ENCODE assay signal across 11 cellular contexts in genomic region chr19:1015782-1016646, GRCh38. TPM values are rescaled to one million over a fixed set of nuclear protein-coding genes. Genes with fewer than 3 reads are reported as not detected.
DNase-seq lines count a peak whose midpoint lies in the region; ATAC-seq, FAIRE-seq and TF ChIP-seq lines count a peak whose summit lies in the region.
"Had no signal": no experiment of that assay in that cellular context is flagged by ENCODE, and none has a peak within 500 bp of the region (broad histone marks: within the 10 kb centered on the region; RNA-seq: fewer than 3 reads in every experiment).

No MANE protein-coding gene starts in this region.

- TF ChIP-seq RAD21 in GM12878 (IDR thresholded peaks at IDR 0.05; ENCODE audit: insufficient read depth, low read depth, low read length), result no peak

- no peak for TF ChIP-seq CTCF in GM12878 (IDR thresholded peaks at IDR 0.05 in 2 of 3, conservative IDR thresholded peaks at IDR 0.05 in 1 of 3; ENCODE audit: control insufficient read depth in 2 of 3, extremely low read depth in 1 of 3, insufficient read depth in 1 of 3, low read depth in 3 of 3, low read length in 3 of 3)
- TF ChIP-seq CTCF in lung (IDR thresholded peaks at IDR 0.05; ENCODE audit: control extremely low read depth, extremely low read depth), result no peak
- no peak for TF ChIP-seq CTCF in thoracic aorta (IDR thresholded peaks at IDR 0.05)
- TF ChIP-seq CTCF in prostate gland (IDR thresholded peaks at IDR 0.05), result no peak

- WGBS in GM12878 (ENCODE audit: insufficient coverage, insufficient replicate concordance, low lambda C conversion rate, missing lambda C conversion rate), result 68% methylated on average over 23 of the region's 31 CpGs
- WGBS in lung, 2 donors, result 73 to 81% methylated on average over 31 of the region's 31 CpGs
- WGBS in prostate gland, result 65% methylated on average over 31 of the region's 31 CpGs

- peak; percentile 14; the same call in 1 of the 2 replicates for TF ChIP-seq POLR2A in GM12878 (IDR thresholded peaks at IDR 0.05; ENCODE audit: low read depth, low read length)
- no peak for TF ChIP-seq POLR2A in prostate gland (IDR thresholded peaks at IDR 0.05)

- 0 out of 2 replicates have a peak overlapping the region, but pooled peaks have one; percentile 9 for H3K27ac ChIP-seq in GM12878 (ENCODE audit: control insufficient read depth, insufficient read depth)
- peak overlapping the region; percentile 46 to 55 for H3K27ac ChIP-seq in lung (ENCODE audit: low read depth in 1 of 2, low read length in 1 of 2)
- no peak overlapping the region for H3K27ac ChIP-seq in thoracic aorta
- H3K27ac ChIP-seq in prostate gland, result no peak overlapping the region

- H3K36me3 ChIP-seq in GM12878 (ENCODE audit: control insufficient read depth in 2 of 2, insufficient read depth in 2 of 2, low read length in 1 of 2) (peaks cover 3 to 26% of the 10 kb centered on the region in 2 experiments; a peak in 2 of 4 replicates), lung (ENCODE audit: control insufficient read depth in 2 of 2, insufficient read depth in 2 of 2, low read length in 2 of 2) (peaks cover 12 to 49% of the 10 kb centered on the region in 2 donors), thoracic aorta (peaks cover 31% of the 10 kb centered on the region), prostate gland (peaks cover 6 to 13% of the 10 kb centered on the region in 2 donors)

- no peak for FAIRE-seq in GM12878 (lab: Jason Lieb, UNC)

- peak overlapping the region; percentile 28 for H3K27ac Mint-ChIP-seq in activated naive CD8-positive, alpha-beta T cell
- H3K27ac Mint-ChIP-seq in activated naive CD8-positive, alpha-beta T cell treated with anti-CD3 and anti-CD28 coated beads, Interleukin-2, amount 50 U/mL, for 24 hours, result no peak overlapping the region
- no peak overlapping the region for H3K27ac Mint-ChIP-seq in activated T-helper 1 cell treated with anti-CD3 and anti-CD28 coated beads, Interleukin-12 subunit alpha, Interleukin-12 subunit beta, Interleukin-2, Interleukin-4 antibody, amounts not matched to agents 30 ng/mL and 10 ng/mL and 1 ng/mL, durations not matched to agents 14 hours and 24 hours and 36 hours

- H3K4me3 ChIP-seq in GM12878 (0 out of 2 replicates have a peak overlapping the region, but pooled peaks have one; percentile 50), lung (no peak overlapping the region), thoracic aorta (peak overlapping the region; percentile 11), prostate gland (no peak overlapping the region)
- H3K4me3 ChIP-seq: tibial artery had no signal

- H3K27me3 Mint-ChIP-seq in activated naive CD8-positive, alpha-beta T cell, result no peaks in the 10 kb centered on the region
- no peaks in the 10 kb centered on the region for H3K27me3 Mint-ChIP-seq in activated naive CD8-positive, alpha-beta T cell treated with anti-CD3 and anti-CD28 coated beads, Interleukin-2, amount 50 U/mL, for 24 hours
- no peaks in the 10 kb centered on the region for H3K27me3 Mint-ChIP-seq in activated T-helper 1 cell treated with anti-CD3 and anti-CD28 coated beads, Interleukin-12 subunit alpha, Interleukin-12 subunit beta, Interleukin-2, Interleukin-4 antibody, amounts not matched to agents 30 ng/mL and 10 ng/mL and 1 ng/mL, durations not matched to agents 14 hours and 24 hours and 36 hours (ENCODE audit: insufficient read depth)

- peaks cover 66% of the 10 kb centered on the region for H3K79me2 ChIP-seq in GM12878 (ENCODE audit: control insufficient read depth, insufficient read depth, low read length)

- H3K4me2 ChIP-seq in GM12878 (ENCODE audit: control insufficient read depth, insufficient read depth), result peak overlapping the region; percentile 68

- H3K4me1 ChIP-seq in GM12878 (ENCODE audit: control insufficient read depth, insufficient read depth, low read length) (peaks cover 32% of the 10 kb centered on the region), lung (ENCODE audit: control insufficient read depth in 2 of 2, insufficient read depth in 2 of 2, low read length in 2 of 2) (peaks cover 6 to 37% of the 10 kb centered on the region in 2 donors), thoracic aorta (ENCODE audit: control insufficient read depth in 1 of 2, low read depth in 2 of 2) (peaks cover 43 to 49% of the 10 kb centered on the region in 2 donors), prostate gland (replicated peaks) (peaks cover 40% of the 10 kb centered on the region)

- no peaks in the 10 kb centered on the region for H3K9me3 ChIP-seq in GM12878 (replicated peaks; ENCODE audit: control insufficient read depth, insufficient read depth, low read length)
- no peaks in the 10 kb centered on the region for H3K9me3 ChIP-seq in lung (ENCODE audit: control insufficient read depth in 2 of 2, insufficient read depth in 1 of 2, low read length in 1 of 2)
- no peaks in the 10 kb centered on the region for H3K9me3 ChIP-seq in thoracic aorta
- H3K9me3 ChIP-seq in prostate gland, result no peaks in the 10 kb centered on the region
- H3K9me3 ChIP-seq: tibial artery had no signal

- H3K9ac ChIP-seq in GM12878 (ENCODE audit: control insufficient read depth, insufficient read depth, low read length), result no peak overlapping the region; the same call in 1 of the 2 replicates

- DNase-seq in activated naive CD8-positive, alpha-beta T cell treated with anti-CD3 and anti-CD28 coated beads, Interleukin-2, amount 50 U/mL, for 24 hours, result no peak
- DNase-seq in GM12878 (ENCODE audit: low read depth, low spot score) (no peak), lung (ENCODE audit: low spot score) (no peak), thoracic aorta (ENCODE audit: low spot score) (no peak), prostate gland (ENCODE audit: low spot score) (no peak), DMS114 treated with DMSO at 0.1 percent for 48 hours (lab: John Stamatoyannopoulos, UW; ENCODE audit: unreplicated experiment) (no peak)
- no peak for DNase-seq in activated T-helper 1 cell treated with anti-CD3 and anti-CD28 coated beads, Interleukin-12 subunit alpha, Interleukin-12 subunit beta, Interleukin-2, Interleukin-4 antibody, amounts not matched to agents 30 ng/mL and 10 ng/mL and 1 ng/mL, durations not matched to agents 14 hours and 24 hours and 36 hours (ENCODE audit: low spot score)
- DNase-seq: central memory CD4-positive, alpha-beta T cell; NCI-H2107; tibial artery had no signal

- intact Hi-C loops in GM12878 (cut with micrococcal nuclease; ENCODE audit: unreplicated experiment) (no loop called here), prostate gland (cut with DNase I) (no loop called here)
- intact Hi-C loops in activated T-helper 1 cell treated with anti-CD3 and anti-CD28 coated beads, Interleukin-12 subunit alpha, Interleukin-12 subunit beta, Interleukin-2, Interleukin-4 antibody, amounts not matched to agents 30 ng/mL and 10 ng/mL and 1 ng/mL, durations not matched to agents 14 hours and 24 hours and 36 hours (cut with micrococcal nuclease), result no loop called here

- in situ Hi-C loops in GM12878 (cut with MboI), result no loop called here

- H3K27me3 ChIP-seq in GM12878 (replicated peaks in 1 of 2; ENCODE audit: control insufficient read depth in 2 of 2, insufficient read depth in 2 of 2, low read length in 1 of 2) (no peaks in the 10 kb centered on the region), lung (ENCODE audit: control insufficient read depth, insufficient read depth) (no peaks in the 10 kb centered on the region), thoracic aorta (replicated peaks; ENCODE audit: insufficient read depth) (no peaks in the 10 kb centered on the region), prostate gland (replicated peaks; ENCODE audit: insufficient read depth) (no peaks in the 10 kb centered on the region)
- H3K27me3 ChIP-seq: tibial artery had no signal

- SMC1A ChIA-PET in GM12878 (lab: Charles Lee; ENCODE audit: uncharacterized antibody, unreplicated experiment), result no interaction called here

- RAD21 ChIA-PET in GM12878 (lab: Charles Lee; ENCODE audit: unreplicated experiment), result no interaction called here

- H2AFZ ChIP-seq in GM12878 (ENCODE audit: control insufficient read depth, low read depth, low read length), result no peak overlapping the region

- peaks cover 6% of the 10 kb centered on the region; the same call in 1 of the 2 replicates for H4K20me1 ChIP-seq in GM12878 (ENCODE audit: control insufficient read depth, insufficient read depth)

- no peak for ATAC-seq in activated naive CD8-positive, alpha-beta T cell treated with anti-CD3 and anti-CD28 coated beads, Interleukin-2, amount 50 U/mL, for 24 hours
- ATAC-seq in GM12878 (peak; percentile 15; the same call in 2 of the 3 replicates), lung (ENCODE audit: insufficient read depth, low FRiP score) (no peak), thoracic aorta (ENCODE audit: insufficient number of reproducible peaks, low FRiP score, low read depth) (no peak)

- H3K4me1 Mint-ChIP-seq in activated naive CD8-positive, alpha-beta T cell (ENCODE audit: low read depth), result peaks cover 31% of the 10 kb centered on the region
- peaks cover 35% of the 10 kb centered on the region for H3K4me1 Mint-ChIP-seq in activated naive CD8-positive, alpha-beta T cell treated with anti-CD3 and anti-CD28 coated beads, Interleukin-2, amount 50 U/mL, for 24 hours
- H3K4me1 Mint-ChIP-seq in activated T-helper 1 cell treated with anti-CD3 and anti-CD28 coated beads, Interleukin-12 subunit alpha, Interleukin-12 subunit beta, Interleukin-2, Interleukin-4 antibody, amounts not matched to agents 30 ng/mL and 10 ng/mL and 1 ng/mL, durations not matched to agents 14 hours and 24 hours and 36 hours (ENCODE audit: low read depth), result peaks cover 20% of the 10 kb centered on the region

- no peaks in the 10 kb centered on the region for H3K36me3 Mint-ChIP-seq in activated naive CD8-positive, alpha-beta T cell
- peaks cover 4% of the 10 kb centered on the region for H3K36me3 Mint-ChIP-seq in activated naive CD8-positive, alpha-beta T cell treated with anti-CD3 and anti-CD28 coated beads, Interleukin-2, amount 50 U/mL, for 24 hours (ENCODE audit: low read depth)
- H3K36me3 Mint-ChIP-seq in activated T-helper 1 cell treated with anti-CD3 and anti-CD28 coated beads, Interleukin-12 subunit alpha, Interleukin-12 subunit beta, Interleukin-2, Interleukin-4 antibody, amounts not matched to agents 30 ng/mL and 10 ng/mL and 1 ng/mL, durations not matched to agents 14 hours and 24 hours and 36 hours (ENCODE audit: low read depth), result peaks cover 6% of the 10 kb centered on the region

- H3K4me3 Mint-ChIP-seq in activated naive CD8-positive, alpha-beta T cell, result peak overlapping the region; percentile 17
- no peak overlapping the region for H3K4me3 Mint-ChIP-seq in activated naive CD8-positive, alpha-beta T cell treated with anti-CD3 and anti-CD28 coated beads, Interleukin-2, amount 50 U/mL, for 24 hours
- H3K4me3 Mint-ChIP-seq in activated T-helper 1 cell treated with anti-CD3 and anti-CD28 coated beads, Interleukin-12 subunit alpha, Interleukin-12 subunit beta, Interleukin-2, Interleukin-4 antibody, amounts not matched to agents 30 ng/mL and 10 ng/mL and 1 ng/mL, durations not matched to agents 14 hours and 24 hours and 36 hours, result no peak overlapping the region

- BruUV-seq in GM12878 (replicated peaks; lab: Mats Ljungman, UMichigan), result no TSS peak

- CTCF ChIA-PET in GM12878 (lab: Yijun Ruan, JAX), result interaction anchor here (0.7 to 0.9 kb wide), 2 partner anchors 10 to 12 kb away, joined by 3 read pairs; partner anchors contain the start of gene CNN2

- POLR2A ChIA-PET in GM12878 (lab: Charles Lee), result interaction anchor here (0.8 to 1.5 kb wide), 2 partner anchors 10 to 124 kb away, joined by 4 to 7 read pairs; partner anchors contain the start of gene CNN2

- no peaks in the 10 kb centered on the region for H3K9me3 Mint-ChIP-seq in activated naive CD8-positive, alpha-beta T cell (ENCODE audit: low read depth)
- no peaks in the 10 kb centered on the region for H3K9me3 Mint-ChIP-seq in activated naive CD8-positive, alpha-beta T cell treated with anti-CD3 and anti-CD28 coated beads, Interleukin-2, amount 50 U/mL, for 24 hours
- H3K9me3 Mint-ChIP-seq in activated T-helper 1 cell treated with anti-CD3 and anti-CD28 coated beads, Interleukin-12 subunit alpha, Interleukin-12 subunit beta, Interleukin-2, Interleukin-4 antibody, amounts not matched to agents 30 ng/mL and 10 ng/mL and 1 ng/mL, durations not matched to agents 14 hours and 24 hours and 36 hours, result no peaks in the 10 kb centered on the region

- TF ChIP-seq EP300 in GM12878 (IDR thresholded peaks at IDR 0.05; ENCODE audit: borderline replicate concordance in 1 of 2, control insufficient read depth in 1 of 2, low read depth in 2 of 2, low read length in 2 of 2), result no peak

RNA-seq across cellular contexts. Expression of gene TMEM259, which starts 4.9 kb away (rescaled TPM):
- total RNA-seq in GM12878 (2013; cell fraction: nucleolus; rRNA removed), result 180 and 203 TPM in 2 replicates
- 120 and 143 TPM in 2 replicates for total RNA-seq in GM12878 (2014; rRNA removed)
- 28.6 and 32.3 TPM in 2 replicates for total RNA-seq in GM12878 (2014; rRNA removed; fragmentation: Illumina TruSeq; extraction: Trizol)
- total RNA-seq in GM12878 (2021), result 144 and 155 TPM in 2 replicates
- polyA plus RNA-seq in GM12878 (2011; ENCODE audit: low read depth), result 27.3 TPM
- polyA plus RNA-seq in GM12878 (2011; rRNA removed), result 35.7 and 77.7 TPM in 2 replicates
- 90.0 and 162 TPM in 2 replicates for polyA plus RNA-seq in GM12878 (2011; cell fraction: cytosol; rRNA removed)
- 970 and 990 TPM in 2 replicates for polyA plus RNA-seq in GM12878 (2011; cell fraction: nucleus; rRNA removed)
- 108 and 115 TPM in 2 replicates for polyA plus RNA-seq in GM12878 (2012)
- 10.5 and 33.2 TPM in 2 replicates for polyA plus RNA-seq in GM12878 (2014; fragmentation: Illumina TruSeq; extraction: Trizol)
- polyA plus RNA-seq in GM12878 (2014; fragmentation: Nextera tagmentation; extraction: Ambion mirVana), result under 1 TPM; 0.43 to 0.86 TPM
- polyA plus RNA-seq in GM12878 (2014; rRNA removed), result 184 and 247 TPM in 2 replicates
- polyA plus RNA-seq in GM12878 (2016; fragmentation: Nextera tagmentation; extraction: Ambion mirVana), result 10 to 100 TPM; 54.4 to 69.6 TPM
- 44.8 and 49.7 TPM in 2 replicates for polyA minus RNA-seq in GM12878 (2011; rRNA and poly(A)+ RNA removed)
- polyA minus RNA-seq in GM12878 (2011; cell fraction: cytosol; rRNA and poly(A)+ RNA removed), result 18.7 and 26.3 TPM in 2 replicates
- polyA minus RNA-seq in GM12878 (2011; cell fraction: nucleus; rRNA and poly(A)+ RNA removed), result 57.7 and 78.5 TPM in 2 replicates
- 100 to 1,000 TPM in 1 of 2 donors, 10 to 100 TPM in 1; 61.1 to 195 TPM for total RNA-seq in lung
- 100 to 1,000 TPM; 194 to 262 TPM for polyA plus RNA-seq in lung
- total RNA-seq in thoracic aorta, result 100 to 1,000 TPM; 183 to 267 TPM
- total RNA-seq in prostate gland, result 100 to 1,000 TPM; 216 to 377 TPM
- 162 and 170 TPM in 2 replicates for total RNA-seq in activated T-helper 1 cell treated with anti-CD3 and anti-CD28 coated beads, Interleukin-12 subunit alpha, Interleukin-12 subunit beta, Interleukin-2, Interleukin-4 antibody, amounts not matched to agents 30 ng/mL and 10 ng/mL and 1 ng/mL, durations not matched to agents 14 hours and 24 hours and 36 hours

RNA-seq across cellular contexts. Expression of gene RNU6-2, which starts 5.3 kb away (rescaled TPM):
- total RNA-seq in GM12878 (2013; cell fraction: nucleolus; rRNA removed), result not detected in 2 replicates
- total RNA-seq in GM12878 (2014; rRNA removed), result not detected in 2 replicates
- total RNA-seq in GM12878 (2014; rRNA removed; fragmentation: Illumina TruSeq; extraction: Trizol), result not detected in 2 replicates
- not detected in 2 replicates for total RNA-seq in GM12878 (2021)
- not detected for polyA plus RNA-seq in GM12878 (2011; ENCODE audit: low read depth)
- polyA plus RNA-seq in GM12878 (2011; rRNA removed), result not detected in 2 replicates
- polyA plus RNA-seq in GM12878 (2011; cell fraction: cytosol; rRNA removed), result not detected in 2 replicates
- not detected in 2 replicates for polyA plus RNA-seq in GM12878 (2011; cell fraction: nucleus; rRNA removed)
- not detected in 2 replicates for polyA plus RNA-seq in GM12878 (2012)
- not detected in 2 replicates for polyA plus RNA-seq in GM12878 (2014; fragmentation: Illumina TruSeq; extraction: Trizol)
- polyA plus RNA-seq in GM12878 (2014; fragmentation: Nextera tagmentation; extraction: Ambion mirVana), result not detected
- polyA plus RNA-seq in GM12878 (2014; rRNA removed), result not detected in 2 replicates
- polyA plus RNA-seq in GM12878 (2016; fragmentation: Nextera tagmentation; extraction: Ambion mirVana), result not detected
- 1,322 TPM in 1 of 2 replicates, not detected in the other for polyA minus RNA-seq in GM12878 (2011; rRNA and poly(A)+ RNA removed)
- polyA minus RNA-seq in GM12878 (2011; cell fraction: cytosol; rRNA and poly(A)+ RNA removed), result not detected in 2 replicates
- polyA minus RNA-seq in GM12878 (2011; cell fraction: nucleus; rRNA and poly(A)+ RNA removed), result under 0.01 TPM in 1 of 2 replicates, not detected in the other
- not detected for total RNA-seq in lung
- not detected for polyA plus RNA-seq in lung
- total RNA-seq in thoracic aorta, result not detected
- not detected for total RNA-seq in prostate gland
- not detected in 2 replicates for total RNA-seq in activated T-helper 1 cell treated with anti-CD3 and anti-CD28 coated beads, Interleukin-12 subunit alpha, Interleukin-12 subunit beta, Interleukin-2, Interleukin-4 antibody, amounts not matched to agents 30 ng/mL and 10 ng/mL and 1 ng/mL, durations not matched to agents 14 hours and 24 hours and 36 hours

RNA-seq across cellular contexts. Expression of gene CNN2, which starts 10.4 kb away (rescaled TPM):
- 28.5 and 30.8 TPM in 2 replicates for total RNA-seq in GM12878 (2013; cell fraction: nucleolus; rRNA removed)
- 154 and 195 TPM in 2 replicates for total RNA-seq in GM12878 (2014; rRNA removed)
- total RNA-seq in GM12878 (2014; rRNA removed; fragmentation: Illumina TruSeq; extraction: Trizol), result 95.8 and 115 TPM in 2 replicates
- total RNA-seq in GM12878 (2021), result 289 and 311 TPM in 2 replicates
- 64.3 TPM for polyA plus RNA-seq in GM12878 (2011; ENCODE audit: low read depth)
- 28.6 and 54.2 TPM in 2 replicates for polyA plus RNA-seq in GM12878 (2011; rRNA removed)
- 104 and 118 TPM in 2 replicates for polyA plus RNA-seq in GM12878 (2011; cell fraction: cytosol; rRNA removed)
- polyA plus RNA-seq in GM12878 (2011; cell fraction: nucleus; rRNA removed), result 80.2 and 133 TPM in 2 replicates
- polyA plus RNA-seq in GM12878 (2012), result 117 and 149 TPM in 2 replicates
- 60.1 and 168 TPM in 2 replicates for polyA plus RNA-seq in GM12878 (2014; fragmentation: Illumina TruSeq; extraction: Trizol)
- polyA plus RNA-seq in GM12878 (2014; fragmentation: Nextera tagmentation; extraction: Ambion mirVana), result 10 to 100 TPM; 34.7 to 42.5 TPM
- polyA plus RNA-seq in GM12878 (2014; rRNA removed), result 177 and 213 TPM in 2 replicates
- polyA plus RNA-seq in GM12878 (2016; fragmentation: Nextera tagmentation; extraction: Ambion mirVana), result 100 to 1,000 TPM; 269 to 273 TPM
- 71.8 and 98.5 TPM in 2 replicates for polyA minus RNA-seq in GM12878 (2011; rRNA and poly(A)+ RNA removed)
- 91.4 and 128 TPM in 2 replicates for polyA minus RNA-seq in GM12878 (2011; cell fraction: cytosol; rRNA and poly(A)+ RNA removed)
- polyA minus RNA-seq in GM12878 (2011; cell fraction: nucleus; rRNA and poly(A)+ RNA removed), result 14.9 and 31.0 TPM in 2 replicates
- 100 to 1,000 TPM; 161 to 236 TPM for total RNA-seq in lung
- polyA plus RNA-seq in lung, result 100 to 1,000 TPM; 162 to 198 TPM
- 100 to 1,000 TPM in 1 of 2 donors, 10 to 100 TPM in 1; 96.9 to 193 TPM for total RNA-seq in thoracic aorta
- 100 to 1,000 TPM in 1 of 2 donors, 10 to 100 TPM in 1; 82.9 to 101 TPM for total RNA-seq in prostate gland
- total RNA-seq in activated T-helper 1 cell treated with anti-CD3 and anti-CD28 coated beads, Interleukin-12 subunit alpha, Interleukin-12 subunit beta, Interleukin-2, Interleukin-4 antibody, amounts not matched to agents 30 ng/mL and 10 ng/mL and 1 ng/mL, durations not matched to agents 14 hours and 24 hours and 36 hours, result 112 and 114 TPM in 2 replicates

RNA-seq across cellular contexts. Expression of gene GRIN3B, which starts 15.8 kb away (rescaled TPM):
- total RNA-seq in GM12878 (2013; cell fraction: nucleolus; rRNA removed), result 0.15 and 0.17 TPM in 2 replicates
- total RNA-seq in GM12878 (2014; rRNA removed), result not detected in 2 replicates
- not detected in 2 replicates for total RNA-seq in GM12878 (2014; rRNA removed; fragmentation: Illumina TruSeq; extraction: Trizol)
- total RNA-seq in GM12878 (2021), result 0.15 TPM in 1 of 2 replicates, not detected in the other
- polyA plus RNA-seq in GM12878 (2011; ENCODE audit: low read depth), result not detected
- polyA plus RNA-seq in GM12878 (2011; rRNA removed), result not detected in 2 replicates
- 0.20 TPM in 1 of 2 replicates, not detected in the other for polyA plus RNA-seq in GM12878 (2011; cell fraction: cytosol; rRNA removed)
- 0.04 and 0.10 TPM in 2 replicates for polyA plus RNA-seq in GM12878 (2011; cell fraction: nucleus; rRNA removed)
- 0.11 and 0.26 TPM in 2 replicates for polyA plus RNA-seq in GM12878 (2012)
- not detected in 2 replicates for polyA plus RNA-seq in GM12878 (2014; fragmentation: Illumina TruSeq; extraction: Trizol)
- not detected for polyA plus RNA-seq in GM12878 (2014; fragmentation: Nextera tagmentation; extraction: Ambion mirVana)
- polyA plus RNA-seq in GM12878 (2014; rRNA removed), result not detected in 2 replicates
- not detected for polyA plus RNA-seq in GM12878 (2016; fragmentation: Nextera tagmentation; extraction: Ambion mirVana)
- not detected in 2 replicates for polyA minus RNA-seq in GM12878 (2011; rRNA and poly(A)+ RNA removed)
- polyA minus RNA-seq in GM12878 (2011; cell fraction: cytosol; rRNA and poly(A)+ RNA removed), result not detected in 2 replicates
- polyA minus RNA-seq in GM12878 (2011; cell fraction: nucleus; rRNA and poly(A)+ RNA removed), result not detected in 2 replicates
- total RNA-seq in lung, result 10 to 100 TPM in 1 of 2 donors, 1 to 10 TPM in 1; 2.6 to 11.6 TPM
- 1 to 10 TPM; 1.3 to 2.3 TPM for polyA plus RNA-seq in lung
- total RNA-seq in thoracic aorta, result under 1 TPM in 1 of 2 donors, not detected in 1; 0.14 TPM
- total RNA-seq in prostate gland, result under 1 TPM in 1 of 2 donors, not detected in 1; 0.34 TPM
- total RNA-seq in activated T-helper 1 cell treated with anti-CD3 and anti-CD28 coated beads, Interleukin-12 subunit alpha, Interleukin-12 subunit beta, Interleukin-2, Interleukin-4 antibody, amounts not matched to agents 30 ng/mL and 10 ng/mL and 1 ng/mL, durations not matched to agents 14 hours and 24 hours and 36 hours, result not detected in 2 replicates

RNA-seq across cellular contexts. Expression of gene ABCA7, which starts 23.9 kb away (rescaled TPM):
- total RNA-seq in GM12878 (2013; cell fraction: nucleolus; rRNA removed), result 50.3 and 55.4 TPM in 2 replicates
- total RNA-seq in GM12878 (2014; rRNA removed) (14.9 and 18.1 TPM in 2 replicates), GM12878 (2014; rRNA removed; fragmentation: Illumina TruSeq; extraction: Trizol) (5.6 and 7.6 TPM in 2 replicates), GM12878 (2021) (38.7 and 49.5 TPM in 2 replicates), lung (10 to 100 TPM; 20.1 to 50.0 TPM), thoracic aorta (1 to 10 TPM; 6.0 to 7.0 TPM), prostate gland (10 to 100 TPM; 16.2 to 25.1 TPM)
- polyA plus RNA-seq in GM12878 (2011; ENCODE audit: low read depth), result 16.4 TPM
- polyA plus RNA-seq in GM12878 (2011; rRNA removed) (3.3 and 5.5 TPM in 2 replicates), GM12878 (2014; fragmentation: Illumina TruSeq; extraction: Trizol) (4.6 and 11.4 TPM in 2 replicates), GM12878 (2014; fragmentation: Nextera tagmentation; extraction: Ambion mirVana) (1 to 10 TPM; 1.0 to 2.9 TPM), GM12878 (2014; rRNA removed) (26.9 and 36.5 TPM in 2 replicates), GM12878 (2016; fragmentation: Nextera tagmentation; extraction: Ambion mirVana) (10 to 100 TPM; 22.0 to 22.1 TPM), lung (10 to 100 TPM; 33.5 to 54.4 TPM)
- 7.0 and 10.0 TPM in 2 replicates for polyA plus RNA-seq in GM12878 (2011; cell fraction: cytosol; rRNA removed)
- 81.6 and 107 TPM in 2 replicates for polyA plus RNA-seq in GM12878 (2011; cell fraction: nucleus; rRNA removed)
- polyA plus RNA-seq in GM12878 (2012), result 15.2 and 21.6 TPM in 2 replicates
- 4.3 and 9.4 TPM in 2 replicates for polyA minus RNA-seq in GM12878 (2011; rRNA and poly(A)+ RNA removed)
- polyA minus RNA-seq in GM12878 (2011; cell fraction: cytosol; rRNA and poly(A)+ RNA removed), result 5.8 and 7.9 TPM in 2 replicates
- polyA minus RNA-seq in GM12878 (2011; cell fraction: nucleus; rRNA and poly(A)+ RNA removed), result 24.3 and 39.7 TPM in 2 replicates
- 15.8 and 18.3 TPM in 2 replicates for total RNA-seq in activated T-helper 1 cell treated with anti-CD3 and anti-CD28 coated beads, Interleukin-12 subunit alpha, Interleukin-12 subunit beta, Interleukin-2, Interleukin-4 antibody, amounts not matched to agents 30 ng/mL and 10 ng/mL and 1 ng/mL, durations not matched to agents 14 hours and 24 hours and 36 hours

Comparison
In these comparisons a context has a peak if more than half of its experiments do, and no peak if none do; other contexts are left out.
1. H3K27ac ChIP-seq: peak in GM12878 (single experiment) and lung (2 of 2); none in thoracic aorta (0 of 2) and prostate gland (0 of 2).
2. H3K4me3 ChIP-seq: peak in GM12878 (single experiment) and thoracic aorta (single experiment); none in lung (single experiment) and prostate gland (0 of 2).